In the genomic region with DNA sequence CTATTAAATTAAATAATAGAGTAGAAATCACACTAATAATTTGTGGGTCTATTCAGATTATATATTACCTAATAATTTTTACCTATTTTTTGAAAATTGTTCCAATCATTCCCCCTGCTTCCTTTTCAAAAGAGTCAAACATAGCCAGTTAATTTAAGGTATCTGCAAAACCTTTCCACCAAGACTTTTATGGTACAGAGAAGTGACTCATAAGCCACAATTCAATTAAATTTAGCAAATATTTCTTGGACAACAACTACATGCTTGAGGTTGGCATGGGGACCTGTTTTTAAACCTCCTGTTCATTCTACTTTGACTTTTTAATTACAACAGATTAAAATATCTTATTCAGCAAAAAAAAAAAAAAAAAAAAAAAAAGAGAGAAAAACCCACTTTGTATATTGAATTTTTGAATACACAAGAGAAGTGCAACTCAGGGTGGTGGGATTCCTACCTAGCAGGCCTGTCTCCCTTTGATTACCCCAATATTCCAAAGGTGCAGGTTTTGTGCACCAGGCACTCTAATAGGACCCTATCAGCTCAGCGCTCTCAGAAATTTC, we compare ENCODE assay signal across 22 cellular contexts.
"Had no signal": no experiment of that assay in that cellular context is flagged by ENCODE, and none has a peak within 500 bp of the region (broad histone marks: within the 10 kb centered on the region; RNA-seq: fewer than 3 reads in every experiment).

No MANE protein-coding gene starts in this region.

- H3K4me3 ChIP-seq: colonic mucosa, hepatocyte, suprapubic skin, thyroid gland, upper lobe of left lung, uterus had no signal

- H3K27ac ChIP-seq: colonic mucosa, foreskin keratinocyte, hepatocyte, neutrophil, suprapubic skin, thyroid gland, upper lobe of left lung, uterus had no signal

- H3K27me3 ChIP-seq: colonic mucosa, hepatocyte, neutrophil, suprapubic skin, thyroid gland, upper lobe of left lung, uterus had no signal

- H3K4me1 ChIP-seq: colonic mucosa, foreskin keratinocyte, suprapubic skin, thyroid gland, upper lobe of left lung, uterus had no signal

- H3K4me3 Mint-ChIP-seq: endodermal cell; naive thymus-derived CD4-positive, alpha-beta T cell; nephron progenitor cell; stimulated activated effector memory CD8-positive, alpha-beta T cell treated with anti-CD3 and anti-CD28 coated beads, Interleukin-12 subunit alpha, Interleukin-12 subunit beta, amount 100 ng/mL, for 72 hours had no signal

- H2AFZ ChIP-seq: hepatocyte had no signal

- H3K9me3 Mint-ChIP-seq: stimulated activated effector memory CD8-positive, alpha-beta T cell treated with anti-CD3 and anti-CD28 coated beads, Interleukin-12 subunit alpha, Interleukin-12 subunit beta, amount 100 ng/mL, for 72 hours had no signal

- H3K36me3 ChIP-seq: colonic mucosa, neutrophil, suprapubic skin, thyroid gland, upper lobe of left lung, uterus had no signal

- H3K9me3 ChIP-seq: colonic mucosa, neutrophil, suprapubic skin, thyroid gland, upper lobe of left lung, uterus had no signal

- ATAC-seq: naive thymus-derived CD4-positive, alpha-beta T cell; right cardiac atrium; stimulated activated effector memory CD8-positive, alpha-beta T cell treated with anti-CD3 and anti-CD28 coated beads, Interleukin-12 subunit alpha, Interleukin-12 subunit beta, amount 100 ng/mL, for 72 hours; stimulated activated naive CD8-positive, alpha-beta T cell treated with anti-CD3 and anti-CD28 coated beads, Interleukin-15, Interleukin-2, amounts not matched to agents 100 U/mL and 50 U/mL, for 24 hours had no signal

- H3K4me1 Mint-ChIP-seq: naive thymus-derived CD4-positive, alpha-beta T cell; stimulated activated effector memory CD8-positive, alpha-beta T cell treated with anti-CD3 and anti-CD28 coated beads, Interleukin-12 subunit alpha, Interleukin-12 subunit beta, amount 100 ng/mL, for 72 hours had no signal

- DNase-seq: colonic mucosa; effector CD4-positive, alpha-beta T cell; endodermal cell; erythroblast; kidney; mesendoderm; naive thymus-derived CD4-positive, alpha-beta T cell; nephron progenitor cell; posterior cingulate gyrus; right cardiac atrium; stimulated activated CD4-positive, alpha-beta T cell treated with anti-CD3 and anti-CD28 coated beads, Interleukin-4, amount 100 ng/mL, for 1 hour; stimulated activated CD8-positive, alpha-beta memory T cell treated with anti-CD3 and anti-CD28 coated beads, Interleukin-4, amount 100 ng/mL, for 48 hours; stimulated activated naive CD8-positive, alpha-beta T cell treated with anti-CD3 and anti-CD28 coated beads, Interleukin-15, Interleukin-2, amounts not matched to agents 100 U/mL and 50 U/mL, for 24 hours; thyroid gland; uterus had no signal

- H3K79me2 ChIP-seq: hepatocyte had no signal

- H3K4me2 ChIP-seq: hepatocyte had no signal

- FAIRE-seq: endothelial cell of umbilical vein, kidney had no signal

- H3K27ac Mint-ChIP-seq: endodermal cell; naive thymus-derived CD4-positive, alpha-beta T cell; nephron progenitor cell; stimulated activated effector memory CD8-positive, alpha-beta T cell treated with anti-CD3 and anti-CD28 coated beads, Interleukin-12 subunit alpha, Interleukin-12 subunit beta, amount 100 ng/mL, for 72 hours had no signal
